ENCODE assay signal across 8 cellular contexts in the genomic region with DNA sequence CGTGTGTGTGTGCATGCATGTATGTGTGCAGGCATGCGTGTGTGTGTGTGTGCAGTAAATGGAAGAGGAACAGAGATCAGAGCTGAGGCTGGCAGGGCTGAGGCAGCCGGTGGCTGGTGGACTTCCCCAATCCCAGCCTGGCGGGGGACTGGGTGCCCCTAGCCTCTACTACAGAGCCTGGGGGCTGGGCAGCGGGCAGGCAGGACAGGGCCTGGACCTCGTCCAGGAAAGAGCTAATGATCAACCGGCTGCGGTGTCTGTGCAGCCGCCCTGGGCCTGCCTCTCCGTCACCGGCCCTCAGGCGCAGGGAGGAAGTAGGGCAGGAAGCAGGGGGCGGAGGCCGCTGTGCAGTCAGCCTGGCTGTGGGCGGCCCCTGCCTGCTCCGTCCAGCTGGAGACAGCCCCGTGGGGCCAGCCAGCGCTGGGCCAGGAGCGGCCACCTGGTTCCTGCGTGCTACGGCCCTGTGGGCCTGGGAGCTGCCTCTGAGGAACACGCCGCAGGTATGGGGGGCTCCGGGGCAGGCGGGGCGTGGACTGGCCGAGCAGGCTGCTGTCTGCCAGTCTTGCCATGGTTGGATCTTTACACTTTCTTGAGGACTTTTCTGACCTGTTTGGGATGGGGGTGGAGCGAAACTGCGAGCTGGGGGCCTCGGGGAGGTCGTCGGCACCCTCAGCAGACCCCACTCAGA. TPM values are rescaled to one million over a fixed set of nuclear protein-coding genes. Genes with fewer than 3 reads are reported as not detected.
DNase-seq lines count a peak whose midpoint lies in the region; ATAC-seq, FAIRE-seq and TF ChIP-seq lines count a peak whose summit lies in the region.

Gene SH3TC1 (plus strand): TSS at position 385 of the 688 bp plus-strand sequence. CDS start 5,905 bp downstream, outside the sequence.

- H3K27ac ChIP-seq in BLaER1: peak within 1 kb of the TSS; percentile 96
- H3K27ac ChIP-seq in osteoblast (ENCODE audit: low read depth, low read length): peak within 1 kb of the TSS; percentile 65
- peak within 1 kb of the TSS; percentile 65 to 91 (median 76) for H3K27ac ChIP-seq in thyroid gland

- ATAC-seq in HG03354 (IDR thresholded peaks at IDR 0.05; ENCODE audit: poor library complexity, severe bottlenecking, unreplicated experiment): peak; percentile 81

- TF ChIP-seq POLR2A in GM19193 (IDR thresholded peaks at IDR 0.05; ENCODE audit: extremely low read depth, insufficient read depth, insufficient read length) (peak; percentile 65), thyroid gland (IDR thresholded peaks at IDR 0.05) (peak in 1 of 2 donors; percentile 70)

- H3K9ac ChIP-seq in BLaER1: peak within 1 kb of the TSS; percentile 89

- H3K4me3 ChIP-seq in BLaER1 (peak within 1 kb of the TSS; percentile 73), osteoblast (ENCODE audit: insufficient read depth, low read length) (peak within 1 kb of the TSS; percentile 76), thyroid gland (replicated peaks in 1 of 3) (peak within 1 kb of the TSS; percentile 1 to 33 (median 3))

- DNase-seq in RPMI8226 (peak; percentile 83), frontal cortex (ENCODE audit: low spot score in 2 of 2) (peak; percentile 64 to 85), osteoblast (ENCODE audit: insufficient read length, low spot score, missing footprints) (peak; percentile 100), thyroid gland (peak; percentile 94 to 95)
- DNase-seq in activated gamma-delta T cell treated with anti-CD3 and anti-CD28 coated beads, Interleukin-2, amount 50 U/mL, for 16 hours (ENCODE audit: low read depth): peak; percentile 35

- H3K36me3 ChIP-seq in BLaER1 (no peaks in the 10 kb centered on the region), osteoblast (ENCODE audit: insufficient read depth, low read length) (no peaks in the 10 kb centered on the region), thyroid gland (no peaks in the 10 kb centered on the region)

- peak within 1 kb of the TSS; percentile 99 for H3K4me2 ChIP-seq in BLaER1
- H3K4me2 ChIP-seq in osteoblast (ENCODE audit: insufficient read depth, low read length): peak within 1 kb of the TSS; percentile 90

- H3K27me3 ChIP-seq in BLaER1: peaks cover 14% of the 10 kb centered on the region
- H3K27me3 ChIP-seq in osteoblast (ENCODE audit: insufficient read depth, low read length): peaks cover 6% of the 10 kb centered on the region
- H3K27me3 ChIP-seq in thyroid gland: no peaks in the 10 kb centered on the region

- H2AFZ ChIP-seq in osteoblast (ENCODE audit: low read length): peak within 1 kb of the TSS; percentile 82

- H3K9me3 ChIP-seq in BLaER1: no peaks in the 10 kb centered on the region
- no peaks in the 10 kb centered on the region for H3K9me3 ChIP-seq in osteoblast (ENCODE audit: low read depth, low read length)
- no peaks in the 10 kb centered on the region for H3K9me3 ChIP-seq in thyroid gland

- intact Hi-C loops in thyroid gland (cut with DNase I): no loop called here

- H4K20me1 ChIP-seq in BLaER1: peaks cover 23% of the 10 kb centered on the region; the same call in 1 of the 2 replicates
- H4K20me1 ChIP-seq in osteoblast (ENCODE audit: insufficient read depth, low read length): peaks cover 15% of the 10 kb centered on the region

- TF ChIP-seq CTCF in osteoblast (IDR thresholded peaks at IDR 0.05; ENCODE audit: extremely low read depth, low read depth, low read length) (no peak), thyroid gland (IDR thresholded peaks at IDR 0.05) (no peak)

- H3K79me2 ChIP-seq in osteoblast (ENCODE audit: insufficient read depth, low read length): peaks cover 28% of the 10 kb centered on the region

- FAIRE-seq in frontal cortex (lab: Jason Lieb, UNC): no peak

- whole genome bisulfite sequencing in thyroid gland, 2 donors: 15 to 24% methylated on average over 10 to 12 of the region's 32 CpGs

- H3K4me1 ChIP-seq in BLaER1 (peaks cover 100% of the 10 kb centered on the region), osteoblast (ENCODE audit: insufficient read depth, low read length) (peaks cover 26% of the 10 kb centered on the region), thyroid gland (peaks cover 40 to 61% of the 10 kb centered on the region in 2 donors)

RNA-seq across cellular contexts. Expression of gene SH3TC1, which starts in this region (rescaled TPM):
- total RNA-seq in frontal cortex: 1.6 TPM
- 3.5 and 3.6 TPM in 2 replicates for total RNA-seq in osteoblast
- 10 to 100 TPM; 13.5 to 29.5 (median 16.4) TPM for total RNA-seq in thyroid gland

Comparison
In these comparisons a context has a peak if more than half of its experiments do, and no peak if none do; other contexts are left out.
1. Peak in every context shown above with its lines: DNase-seq, ATAC-seq, H3K4me3 ChIP-seq and H3K27ac ChIP-seq.
2. H3K4me3 ChIP-seq: peak in every context shown above with its lines; median percentile 76 in osteoblast; 73 in BLaER1; 3 in thyroid gland.
3. DNase-seq: peak in every context shown above with its lines; median percentile 100 in osteoblast; 94 in thyroid gland; 83 in RPMI8226; 74 in frontal cortex; 35 in activated gamma-delta T cell treated with anti-CD3 and anti-CD28 coated beads, Interleukin-2, amount 50 U/mL, for 16 hours.